2 cellular contexts compared by ENCODE assay signal in the genomic region with DNA sequence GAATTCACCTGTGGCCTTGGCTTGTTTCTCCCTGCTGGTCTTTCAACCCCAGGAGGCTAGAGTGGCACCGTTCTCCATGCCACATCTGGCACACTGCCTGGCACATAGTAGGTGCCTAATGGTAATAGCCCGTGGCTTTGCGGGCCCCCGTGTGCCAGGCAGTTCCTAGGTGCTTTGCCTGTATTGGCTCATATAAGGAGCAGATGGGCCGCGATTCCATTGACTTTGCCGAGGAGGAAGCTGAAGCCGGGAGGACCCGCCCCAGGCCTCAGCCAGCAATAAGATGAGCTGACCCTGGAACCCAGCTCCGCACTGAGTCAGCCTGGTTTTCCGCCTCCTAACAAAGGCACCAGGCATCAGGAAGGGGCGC.
TF ChIP-seq lines count a peak whose summit lies in the region.

No MANE protein-coding gene starts in this region.

TF ChIP-seq in WTC11, 78 proteins besides CTCF, POLR2A, EP300 and RAD21:
- TF ChIP-seq ESRRA (CRISPR knock-in tag; IDR thresholded peaks at IDR 0.05; ENCODE audit: borderline replicate concordance) (no peak), ZNF416 (CRISPR knock-in tag; IDR thresholded peaks at IDR 0.05) (no peak)

TF ChIP-seq in HepG2, 621 proteins besides CTCF, POLR2A, EP300 and RAD21:
- 0 out of 2 replicates have a peak, but pooled peaks have one; percentile 27 for TF ChIP-seq ZKSCAN1 (IDR thresholded peaks at IDR 0.05; ENCODE audit: low read length)
- TF ChIP-seq ZNF430 (CRISPR knock-in tag; IDR thresholded peaks at IDR 0.05) = no peak
TF ChIP-seq in HepG2: peak in this region for 1.
